1 cellular context compared by ENCODE assay signal in the genomic region with DNA sequence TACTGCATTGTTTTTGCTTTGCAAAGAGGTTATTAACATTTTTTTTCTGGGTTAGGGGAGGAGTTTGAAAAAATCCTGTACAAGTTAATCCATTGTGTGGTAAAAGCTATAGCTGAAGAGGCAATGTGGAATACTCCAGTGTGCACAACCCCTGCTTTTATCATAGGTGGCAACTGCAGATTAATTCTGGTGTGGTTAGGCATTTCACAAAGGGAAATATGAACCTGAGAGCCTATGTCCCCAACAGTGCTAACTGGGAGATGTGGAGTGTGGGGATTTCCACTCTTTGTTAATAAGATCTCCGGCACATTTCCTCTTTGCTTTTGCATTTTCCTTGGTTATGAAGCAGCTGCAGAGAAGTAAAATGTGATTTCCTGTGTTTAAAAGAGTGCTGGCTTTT.
TF ChIP-seq lines count a peak whose summit lies in the region.

No MANE protein-coding gene starts in this region.

TF ChIP-seq in GM23338, 12 proteins besides CTCF, POLR2A, EP300 and RAD21 (continued from another document):
- TF ChIP-seq, protein P1, sequence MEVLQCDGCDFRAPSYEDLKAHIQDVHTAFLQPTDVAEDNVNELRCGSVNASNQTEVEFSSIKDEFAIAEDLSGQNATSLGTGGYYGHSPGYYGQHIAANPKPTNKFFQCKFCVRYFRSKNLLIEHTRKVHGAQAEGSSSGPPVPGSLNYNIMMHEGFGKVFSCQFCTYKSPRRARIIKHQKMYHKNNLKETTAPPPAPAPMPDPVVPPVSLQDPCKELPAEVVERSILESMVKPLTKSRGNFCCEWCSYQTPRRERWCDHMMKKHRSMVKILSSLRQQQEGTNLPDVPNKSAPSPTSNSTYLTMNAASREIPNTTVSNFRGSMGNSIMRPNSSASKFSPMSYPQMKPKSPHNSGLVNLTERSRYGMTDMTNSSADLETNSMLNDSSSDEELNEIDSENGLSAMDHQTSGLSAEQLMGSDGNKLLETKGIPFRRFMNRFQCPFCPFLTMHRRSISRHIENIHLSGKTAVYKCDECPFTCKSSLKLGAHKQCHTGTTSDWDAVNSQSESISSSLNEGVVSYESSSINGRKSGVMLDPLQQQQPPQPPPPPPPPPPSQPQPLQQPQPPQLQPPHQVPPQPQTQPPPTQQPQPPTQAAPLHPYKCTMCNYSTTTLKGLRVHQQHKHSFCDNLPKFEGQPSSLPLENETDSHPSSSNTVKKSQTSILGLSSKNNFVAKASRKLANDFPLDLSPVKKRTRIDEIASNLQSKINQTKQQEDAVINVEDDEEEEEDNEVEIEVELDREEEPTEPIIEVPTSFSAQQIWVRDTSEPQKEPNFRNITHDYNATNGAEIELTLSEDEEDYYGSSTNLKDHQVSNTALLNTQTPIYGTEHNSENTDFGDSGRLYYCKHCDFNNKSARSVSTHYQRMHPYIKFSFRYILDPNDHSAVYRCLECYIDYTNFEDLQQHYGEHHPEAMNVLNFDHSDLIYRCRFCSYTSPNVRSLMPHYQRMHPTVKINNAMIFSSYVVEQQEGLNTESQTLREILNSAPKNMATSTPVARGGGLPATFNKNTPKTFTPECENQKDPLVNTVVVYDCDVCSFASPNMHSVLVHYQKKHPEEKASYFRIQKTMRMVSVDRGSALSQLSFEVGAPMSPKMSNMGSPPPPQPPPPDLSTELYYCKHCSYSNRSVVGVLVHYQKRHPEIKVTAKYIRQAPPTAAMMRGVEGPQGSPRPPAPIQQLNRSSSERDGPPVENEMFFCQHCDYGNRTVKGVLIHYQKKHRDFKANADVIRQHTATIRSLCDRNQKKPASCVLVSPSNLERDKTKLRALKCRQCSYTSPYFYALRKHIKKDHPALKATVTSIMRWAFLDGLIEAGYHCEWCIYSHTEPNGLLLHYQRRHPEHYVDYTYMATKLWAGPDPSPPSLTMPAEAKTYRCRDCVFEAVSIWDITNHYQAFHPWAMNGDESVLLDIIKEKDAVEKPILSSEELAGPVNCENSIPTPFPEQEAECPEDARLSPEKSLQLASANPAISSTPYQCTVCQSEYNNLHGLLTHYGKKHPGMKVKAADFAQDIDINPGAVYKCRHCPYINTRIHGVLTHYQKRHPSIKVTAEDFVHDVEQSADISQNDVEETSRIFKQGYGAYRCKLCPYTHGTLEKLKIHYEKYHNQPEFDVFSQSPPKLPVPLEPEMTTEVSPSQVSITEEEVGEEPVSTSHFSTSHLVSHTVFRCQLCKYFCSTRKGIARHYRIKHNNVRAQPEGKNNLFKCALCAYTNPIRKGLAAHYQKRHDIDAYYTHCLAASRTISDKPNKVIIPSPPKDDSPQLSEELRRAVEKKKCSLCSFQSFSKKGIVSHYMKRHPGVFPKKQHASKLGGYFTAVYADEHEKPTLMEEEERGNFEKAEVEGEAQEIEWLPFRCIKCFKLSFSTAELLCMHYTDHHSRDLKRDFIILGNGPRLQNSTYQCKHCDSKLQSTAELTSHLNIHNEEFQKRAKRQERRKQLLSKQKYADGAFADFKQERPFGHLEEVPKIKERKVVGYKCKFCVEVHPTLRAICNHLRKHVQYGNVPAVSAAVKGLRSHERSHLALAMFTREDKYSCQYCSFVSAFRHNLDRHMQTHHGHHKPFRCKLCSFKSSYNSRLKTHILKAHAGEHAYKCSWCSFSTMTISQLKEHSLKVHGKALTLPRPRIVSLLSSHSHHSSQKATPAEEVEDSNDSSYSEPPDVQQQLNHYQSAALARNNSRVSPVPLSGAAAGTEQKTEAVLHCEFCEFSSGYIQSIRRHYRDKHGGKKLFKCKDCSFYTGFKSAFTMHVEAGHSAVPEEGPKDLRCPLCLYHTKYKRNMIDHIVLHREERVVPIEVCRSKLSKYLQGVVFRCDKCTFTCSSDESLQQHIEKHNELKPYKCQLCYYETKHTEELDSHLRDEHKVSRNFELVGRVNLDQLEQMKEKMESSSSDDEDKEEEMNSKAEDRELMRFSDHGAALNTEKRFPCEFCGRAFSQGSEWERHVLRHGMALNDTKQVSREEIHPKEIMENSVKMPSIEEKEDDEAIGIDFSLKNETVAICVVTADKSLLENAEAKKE (CRISPR knock-in tag; IDR thresholded peaks at IDR 0.05): no peak
- TF ChIP-seq ZNF331 (CRISPR knock-in tag; IDR thresholded peaks at IDR 0.05; ENCODE audit: low read depth): no peak
- no peak for TF ChIP-seq JUNB (IDR thresholded peaks at IDR 0.05; ENCODE audit: unreplicated experiment)
- TF ChIP-seq, protein P2, sequence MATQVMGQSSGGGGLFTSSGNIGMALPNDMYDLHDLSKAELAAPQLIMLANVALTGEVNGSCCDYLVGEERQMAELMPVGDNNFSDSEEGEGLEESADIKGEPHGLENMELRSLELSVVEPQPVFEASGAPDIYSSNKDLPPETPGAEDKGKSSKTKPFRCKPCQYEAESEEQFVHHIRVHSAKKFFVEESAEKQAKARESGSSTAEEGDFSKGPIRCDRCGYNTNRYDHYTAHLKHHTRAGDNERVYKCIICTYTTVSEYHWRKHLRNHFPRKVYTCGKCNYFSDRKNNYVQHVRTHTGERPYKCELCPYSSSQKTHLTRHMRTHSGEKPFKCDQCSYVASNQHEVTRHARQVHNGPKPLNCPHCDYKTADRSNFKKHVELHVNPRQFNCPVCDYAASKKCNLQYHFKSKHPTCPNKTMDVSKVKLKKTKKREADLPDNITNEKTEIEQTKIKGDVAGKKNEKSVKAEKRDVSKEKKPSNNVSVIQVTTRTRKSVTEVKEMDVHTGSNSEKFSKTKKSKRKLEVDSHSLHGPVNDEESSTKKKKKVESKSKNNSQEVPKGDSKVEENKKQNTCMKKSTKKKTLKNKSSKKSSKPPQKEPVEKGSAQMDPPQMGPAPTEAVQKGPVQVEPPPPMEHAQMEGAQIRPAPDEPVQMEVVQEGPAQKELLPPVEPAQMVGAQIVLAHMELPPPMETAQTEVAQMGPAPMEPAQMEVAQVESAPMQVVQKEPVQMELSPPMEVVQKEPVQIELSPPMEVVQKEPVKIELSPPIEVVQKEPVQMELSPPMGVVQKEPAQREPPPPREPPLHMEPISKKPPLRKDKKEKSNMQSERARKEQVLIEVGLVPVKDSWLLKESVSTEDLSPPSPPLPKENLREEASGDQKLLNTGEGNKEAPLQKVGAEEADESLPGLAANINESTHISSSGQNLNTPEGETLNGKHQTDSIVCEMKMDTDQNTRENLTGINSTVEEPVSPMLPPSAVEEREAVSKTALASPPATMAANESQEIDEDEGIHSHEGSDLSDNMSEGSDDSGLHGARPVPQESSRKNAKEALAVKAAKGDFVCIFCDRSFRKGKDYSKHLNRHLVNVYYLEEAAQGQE (IDR thresholded peaks at IDR 0.05; ENCODE audit: unreplicated experiment): no peak
- no peak for TF ChIP-seq EZH2phosphoT487 (IDR thresholded peaks at IDR 0.05; ENCODE audit: unreplicated experiment)
- TF ChIP-seq NANOG (IDR thresholded peaks at IDR 0.05; ENCODE audit: borderline replicate concordance): no peak
- TF ChIP-seq ZNF114 (CRISPR knock-in tag; IDR thresholded peaks at IDR 0.05): no peak
- TF ChIP-seq POLR2AphosphoS5 (IDR thresholded peaks at IDR 0.05; ENCODE audit: low read depth): no peak
- no peak for TF ChIP-seq STAT1 (IDR thresholded peaks at IDR 0.05; ENCODE audit: unreplicated experiment)
